ENCODE assay signal across 32 cellular contexts in genomic region chr1:173485401-173485800, GRCh38.
"Had no signal": no experiment of that assay in that cellular context is flagged by ENCODE, and none has a peak within 500 bp of the region (broad histone marks: within the 10 kb centered on the region; RNA-seq: fewer than 3 reads in every experiment).

No MANE protein-coding gene starts in this region.

- H3K4me3 Mint-ChIP-seq: dendritic cell treated with granulocyte-macrophage colony-stimulating factor and Interleukin-4, amounts not matched to agents 40 ng/mL and 50 ng/mL, for 4 days; endodermal cell; memory B cell; mesothelial cell of epicardium; naive B cell; nephron; stimulated activated naive B cell treated with anti-CD40 and anti-IgM and Interleukin-4, amounts not matched to agents 10 μg/mL and 1 μg/mL and 100 μg/mL, for 72 hours; stimulated activated naive CD8-positive, alpha-beta T cell treated with anti-CD3 and anti-CD28 coated beads, Interleukin-15, Interleukin-2, amounts not matched to agents 100 ng/mL and 50 ng/mL, for 24 hours had no signal

- H3K27ac ChIP-seq: colonic mucosa, esophagus muscularis mucosa, foreskin keratinocyte, gastroesophageal sphincter, heart left ventricle, hepatocyte, ovary, psoas muscle, skin epidermis, spleen, thoracic aorta, tibial nerve, upper lobe of right lung, uterus had no signal

- H3K27me3 Mint-ChIP-seq: dendritic cell treated with granulocyte-macrophage colony-stimulating factor and Interleukin-4, amounts not matched to agents 40 ng/mL and 50 ng/mL, for 4 days; memory B cell; naive B cell; stimulated activated naive B cell treated with anti-CD40 and anti-IgM and Interleukin-4, amounts not matched to agents 10 μg/mL and 1 μg/mL and 100 μg/mL, for 72 hours; stimulated activated naive CD8-positive, alpha-beta T cell treated with anti-CD3 and anti-CD28 coated beads, Interleukin-15, Interleukin-2, amounts not matched to agents 100 ng/mL and 50 ng/mL, for 24 hours had no signal

- H3K9me3 ChIP-seq: colonic mucosa, esophagus muscularis mucosa, gastroesophageal sphincter, heart left ventricle, mucosa of descending colon, ovary, psoas muscle, spleen, thoracic aorta, tibial nerve, upper lobe of right lung, uterus had no signal

- H2AFZ ChIP-seq: hepatocyte had no signal

- DNase-seq: colonic mucosa; effector CD8-positive, alpha-beta T cell; endodermal cell; foreskin keratinocyte; heart left ventricle; kidney; mucosa of descending colon; naive B cell; nucleus accumbens; ovary; posterior cingulate gyrus; psoas muscle; right cardiac atrium; spleen; stimulated activated CD4-positive, alpha-beta T cell treated with anti-CD3 and anti-CD28 coated beads, Interleukin-4, amount 100 ng/mL, for 4 hours; stimulated activated naive B cell treated with anti-CD40 and anti-IgM and Interleukin-4, amounts not matched to agents 10 μg/mL and 1 μg/mL and 100 μg/mL, for 72 hours; upper lobe of right lung; uterus had no signal

- H3K27me3 ChIP-seq: colonic mucosa, esophagus muscularis mucosa, foreskin keratinocyte, gastroesophageal sphincter, heart left ventricle, hepatocyte, ovary, spleen, tibial nerve, upper lobe of right lung, uterus had no signal

- H3K4me2 ChIP-seq: hepatocyte had no signal

- H3K9me3 Mint-ChIP-seq: dendritic cell treated with granulocyte-macrophage colony-stimulating factor and Interleukin-4, amounts not matched to agents 40 ng/mL and 50 ng/mL, for 4 days; memory B cell; mesothelial cell of epicardium; naive B cell; nephron; stimulated activated naive B cell treated with anti-CD40 and anti-IgM and Interleukin-4, amounts not matched to agents 10 μg/mL and 1 μg/mL and 100 μg/mL, for 72 hours; stimulated activated naive CD8-positive, alpha-beta T cell treated with anti-CD3 and anti-CD28 coated beads, Interleukin-15, Interleukin-2, amounts not matched to agents 100 ng/mL and 50 ng/mL, for 24 hours had no signal

- H3K36me3 ChIP-seq: ovary, uterus had no signal

- FAIRE-seq: endothelial cell of umbilical vein, kidney had no signal

- H3K4me1 Mint-ChIP-seq: mesothelial cell of epicardium had no signal

- H3K4me1 ChIP-seq: colonic mucosa, foreskin keratinocyte, uterus had no signal

- H3K27ac Mint-ChIP-seq: dendritic cell treated with granulocyte-macrophage colony-stimulating factor and Interleukin-4, amounts not matched to agents 40 ng/mL and 50 ng/mL, for 4 days; endodermal cell; memory B cell; mesothelial cell of epicardium; nephron; stimulated activated naive B cell treated with anti-CD40 and anti-IgM and Interleukin-4, amounts not matched to agents 10 μg/mL and 1 μg/mL and 100 μg/mL, for 72 hours had no signal

- ATAC-seq: foreskin keratinocyte; gastroesophageal sphincter; heart left ventricle; left lobe of liver; mucosa of descending colon; psoas muscle; right cardiac atrium; stimulated activated naive B cell treated with anti-CD40 and anti-IgM and Interleukin-4, amounts not matched to agents 10 μg/mL and 1 μg/mL and 100 μg/mL, for 72 hours; upper lobe of right lung had no signal

- H3K4me3 ChIP-seq: colonic mucosa, esophagus muscularis mucosa, gastroesophageal sphincter, heart left ventricle, hepatocyte, lung, mucosa of descending colon, ovary, psoas muscle, skin epidermis, spleen, thoracic aorta, tibial nerve, upper lobe of right lung, uterus had no signal
